In genomic region chr11:27219487-27220039, GRCh38 we compare ENCODE assay signal across 8 cellular contexts.
DNase-seq lines count a peak whose midpoint lies in the region; TF ChIP-seq lines count a peak whose summit lies in the region.
"Not testable (repeated sequence)": the region's sequence is repeated elsewhere in the genome, so short reads cannot be mapped to it uniquely, and the experiment has no call there.

No MANE protein-coding gene starts in this region.

- H3K4me2 ChIP-seq in SK-N-SH = peak overlapping the region; percentile 77; the same call in 1 of the 2 replicates
- H3K4me2 ChIP-seq in smooth muscle cell = peak overlapping the region; percentile 73

- H3K4me3 Mint-ChIP-seq in endothelial cell (ENCODE audit: unreplicated experiment) = peak overlapping the region; percentile 31
- H3K4me3 Mint-ChIP-seq in nephron progenitor cell = peak overlapping the region; percentile 76

- not testable (repeated sequence) for TF ChIP-seq EP300 in SK-N-SH (IDR thresholded peaks at IDR 0.05; ENCODE audit: borderline replicate concordance in 1 of 2, low read depth in 1 of 2, low read length in 1 of 2)

- H3K36me3 ChIP-seq in ES-I3 (ENCODE audit: insufficient read depth, low read length); SK-N-SH (replicated peaks in 1 of 2; ENCODE audit: control insufficient read depth in 1 of 2, insufficient read depth in 2 of 2, low read length in 1 of 2); smooth muscle cell (ENCODE audit: low read depth): not testable (repeated sequence)
- H3K36me3 ChIP-seq in HUES6 (ENCODE audit: control insufficient read depth, insufficient read depth, low read length) = peaks cover 19% of the 10 kb centered on the region; the same call in 1 of the 2 replicates

- not testable (repeated sequence) for H3K36me3 Mint-ChIP-seq in endothelial cell (ENCODE audit: low read depth, unreplicated experiment); nephron progenitor cell (ENCODE audit: low read depth)

- H3K9ac ChIP-seq in ES-I3 (ENCODE audit: low read depth, low read length) = peak overlapping the region; percentile 51
- peak overlapping the region; percentile 88 for H3K9ac ChIP-seq in HUES6 (ENCODE audit: low read length)
- H3K9ac ChIP-seq in SK-N-SH = peak overlapping the region; percentile 73
- peak overlapping the region; percentile 78 for H3K9ac ChIP-seq in smooth muscle cell (ENCODE audit: low read depth)

- H4K20me1 ChIP-seq in SK-N-SH (ENCODE audit: insufficient read depth); smooth muscle cell (ENCODE audit: low read depth): not testable (repeated sequence)

- not testable (repeated sequence) for H3K27me3 ChIP-seq in HUES6 (ENCODE audit: control insufficient read depth, insufficient read depth, low read length); SK-N-SH (ENCODE audit: insufficient read depth); smooth muscle cell (ENCODE audit: low read depth)

- H3K9me3 ChIP-seq in ES-I3 (ENCODE audit: control insufficient read depth, insufficient read depth, low read length); HUES6 (ENCODE audit: control insufficient read depth, insufficient read depth, low read depth, low read length); SK-N-SH; iPS-18c (ENCODE audit: control insufficient read depth, insufficient read depth, low read length); smooth muscle cell (replicated peaks; ENCODE audit: low read depth): not testable (repeated sequence)

- WGBS in SK-N-SH (ENCODE audit: low lambda C conversion rate) = 98% methylated on average over 7 of the region's 24 CpGs
- 34% methylated on average over 24 of the region's 24 CpGs for WGBS in smooth muscle cell (ENCODE audit: low lambda C conversion rate)

- CTCF ChIA-PET in SK-N-SH (lab: Yijun Ruan, JAX) = not testable (repeated sequence)

- peak overlapping the region; percentile 63; the same call in 1 of the 2 replicates for H2AFZ ChIP-seq in SK-N-SH (ENCODE audit: low read depth)
- H2AFZ ChIP-seq in smooth muscle cell (ENCODE audit: low read depth) = peak overlapping the region; percentile 50

- DNase-seq in NCI-H2227 treated with DMSO at 0.1 percent for 48 hours (lab: John Stamatoyannopoulos, UW) = peak; percentile 13
- not testable (repeated sequence) for DNase-seq in SK-N-SH; endothelial cell (ENCODE audit: low spot score); nephron progenitor cell; smooth muscle cell (lab: John Stamatoyannopoulos, UW; ENCODE audit: unreplicated experiment)

- peaks cover 16% of the 10 kb centered on the region for H3K4me1 ChIP-seq in ES-I3 (ENCODE audit: insufficient read depth, low read length)
- H3K4me1 ChIP-seq in HUES6 (ENCODE audit: control insufficient read depth, insufficient read depth, low read length) = peaks cover 31% of the 10 kb centered on the region
- H3K4me1 ChIP-seq in SK-N-SH (ENCODE audit: control insufficient read depth in 1 of 2, insufficient read depth in 2 of 2, low read depth in 1 of 2, low read length in 1 of 2) = peaks cover 24 to 48% of the 10 kb centered on the region in 2 experiments
- H3K4me1 ChIP-seq in smooth muscle cell (ENCODE audit: low read depth) = peaks cover 22% of the 10 kb centered on the region

- peaks cover 28% of the 10 kb centered on the region for H3F3A ChIP-seq in SK-N-SH (replicated peaks; ENCODE audit: insufficient read depth)
- H3F3A ChIP-seq in smooth muscle cell (ENCODE audit: low read depth) = not testable (repeated sequence)

- POLR2A ChIA-PET in SK-N-SH (lab: Yijun Ruan, JAX) = not testable (repeated sequence)

- H3K27ac ChIP-seq in HUES6 (ENCODE audit: low read depth, low read length) (peak overlapping the region; percentile 73; the same call in 1 of the 2 replicates), SK-N-SH (ENCODE audit: low read depth in 2 of 2, low read length in 1 of 2) (peak overlapping the region in 1 of 2 experiments; percentile 99; a peak in 3 of 4 replicates), smooth muscle cell (ENCODE audit: low read depth) (peak overlapping the region; percentile 88)

- not testable (repeated sequence) for H3K27ac Mint-ChIP-seq in endothelial cell (ENCODE audit: unreplicated experiment)
- H3K27ac Mint-ChIP-seq in nephron progenitor cell = peak overlapping the region; percentile 98

- TF ChIP-seq CTCF in SK-N-SH (IDR thresholded peaks at IDR 0.05); endothelial cell (IDR thresholded peaks at IDR 0.05; ENCODE audit: unreplicated experiment); nephron progenitor cell (IDR thresholded peaks at IDR 0.05); smooth muscle cell (IDR thresholded peaks at IDR 0.05; ENCODE audit: borderline replicate concordance, insufficient read depth, poor library complexity, severe bottlenecking): not testable (repeated sequence)

- TF ChIP-seq RAD21 in SK-N-SH (IDR thresholded peaks at IDR 0.05; ENCODE audit: low read length) = not testable (repeated sequence)

- not testable (repeated sequence) for H3K27me3 Mint-ChIP-seq in endothelial cell (ENCODE audit: unreplicated experiment); nephron progenitor cell (ENCODE audit: low read depth, poor library complexity)

- H3K9me2 ChIP-seq in SK-N-SH = not testable (repeated sequence)

- H3K79me2 ChIP-seq in SK-N-SH (ENCODE audit: insufficient read depth); smooth muscle cell (ENCODE audit: low read depth): not testable (repeated sequence)

- H3K9me3 Mint-ChIP-seq in endothelial cell (ENCODE audit: unreplicated experiment) = not testable (repeated sequence)
- peaks cover 16% of the 10 kb centered on the region for H3K9me3 Mint-ChIP-seq in nephron progenitor cell

- peaks cover 37% of the 10 kb centered on the region for H3K4me1 Mint-ChIP-seq in endothelial cell (ENCODE audit: unreplicated experiment)
- peaks cover 51% of the 10 kb centered on the region for H3K4me1 Mint-ChIP-seq in nephron progenitor cell

- H3K4me3 ChIP-seq in HUES6 (ENCODE audit: low read depth, low read length) = peak overlapping the region; percentile 67
- peak overlapping the region in 1 of 2 experiments; percentile 10; a peak in 1 of 4 replicates for H3K4me3 ChIP-seq in SK-N-SH (ENCODE audit: low read depth in 2 of 2, low read length in 1 of 2)
- H3K4me3 ChIP-seq in iPS-18c (ENCODE audit: insufficient read depth, low read depth, low read length) = peak overlapping the region; percentile 22; the same call in 1 of the 2 replicates
- peak overlapping the region; percentile 39 for H3K4me3 ChIP-seq in smooth muscle cell
